In genomic region chr6:125577263-125577662, GRCh38 we compare ENCODE assay signal across 35 cellular contexts.
"Had no signal": no experiment of that assay in that cellular context is flagged by ENCODE, and none has a peak within 500 bp of the region (broad histone marks: within the 10 kb centered on the region; RNA-seq: fewer than 3 reads in every experiment).

No MANE protein-coding gene starts in this region.

- ATAC-seq: activated T-cell treated with anti-CD3 and anti-CD28 coated beads, Interleukin-2, amount 50 U/mL, for 72 hours; activated T-helper 17 cell treated with anti-CD3 and anti-CD28 coated beads, Interleukin-2, amount 50 U/mL, for 72 hours; PC-3 had no signal

- H3K4me1 Mint-ChIP-seq: activated CD4-positive, alpha-beta memory T cell treated with anti-CD3 and anti-CD28 coated beads, Interleukin-2, amount 10 ng/mL, durations not matched to agents 7 days and 5 days; activated naive CD8-positive, alpha-beta T cell treated with anti-CD3 and anti-CD28 coated beads for 36 hours; activated T-helper 17 cell treated with anti-CD3 and anti-CD28 coated beads, Interleukin-2, amount 50 U/mL, for 72 hours; IgD-negative memory B cell had no signal

- H3K36me3 Mint-ChIP-seq: activated naive CD8-positive, alpha-beta T cell treated with anti-CD3 and anti-CD28 coated beads for 36 hours; IgD-negative memory B cell had no signal

- H3K27ac Mint-ChIP-seq: activated CD4-positive, alpha-beta memory T cell treated with anti-CD3 and anti-CD28 coated beads, Interleukin-2, amount 10 ng/mL, durations not matched to agents 7 days and 5 days; activated naive CD8-positive, alpha-beta T cell treated with anti-CD3 and anti-CD28 coated beads for 36 hours; activated T-cell treated with anti-CD3 and anti-CD28 coated beads, Interleukin-2, amount 50 U/mL, for 72 hours; activated T-helper 17 cell treated with anti-CD3 and anti-CD28 coated beads, Interleukin-2, amount 50 U/mL, for 72 hours; IgD-negative memory B cell had no signal

- H3K9me3 Mint-ChIP-seq: activated CD4-positive, alpha-beta memory T cell treated with anti-CD3 and anti-CD28 coated beads, Interleukin-2, amount 10 ng/mL, durations not matched to agents 7 days and 5 days; activated naive CD8-positive, alpha-beta T cell treated with anti-CD3 and anti-CD28 coated beads for 36 hours; activated T-cell treated with anti-CD3 and anti-CD28 coated beads, Interleukin-2, amount 50 U/mL, for 72 hours; activated T-helper 17 cell treated with anti-CD3 and anti-CD28 coated beads, Interleukin-2, amount 50 U/mL, for 72 hours; IgD-negative memory B cell had no signal

- H3K4me3 Mint-ChIP-seq: activated CD4-positive, alpha-beta memory T cell treated with anti-CD3 and anti-CD28 coated beads, Interleukin-2, amount 10 ng/mL, durations not matched to agents 7 days and 5 days; activated naive CD8-positive, alpha-beta T cell treated with anti-CD3 and anti-CD28 coated beads for 36 hours; activated T-cell treated with anti-CD3 and anti-CD28 coated beads, Interleukin-2, amount 50 U/mL, for 72 hours; activated T-helper 17 cell treated with anti-CD3 and anti-CD28 coated beads, Interleukin-2, amount 50 U/mL, for 72 hours; IgD-negative memory B cell had no signal

- DNase-seq: activated CD4-positive, alpha-beta memory T cell treated with anti-CD3 and anti-CD28 coated beads, Interleukin-2, amount 10 ng/mL, durations not matched to agents 7 days and 5 days; activated CD4-positive, alpha-beta T cell treated with anti-CD3 and anti-CD28 coated beads for 1 hour; activated CD4-positive, alpha-beta T cell treated with anti-CD3 and anti-CD28 coated beads for 48 hours; activated CD4-positive, CD25-positive, alpha-beta regulatory T cell; activated effector memory CD4-positive, alpha-beta T cell treated with anti-CD3 and anti-CD28 coated beads, Interleukin-2, amount 50 U/mL, for 16 hours; activated naive CD4-positive, alpha-beta T cell; activated naive CD4-positive, alpha-beta T cell treated with anti-CD3 and anti-CD28 coated beads, Interleukin-2, amount 50 U/mL, for 16 hours; activated naive CD8-positive, alpha-beta T cell treated with anti-CD3 and anti-CD28 coated beads for 36 hours; activated T-cell treated with anti-CD3 and anti-CD28 coated beads, Interleukin-2, amount 50 U/mL, for 1 hour; activated T-cell treated with anti-CD3 and anti-CD28 coated beads, Interleukin-2, amount 50 U/mL, for 72 hours; amniotic stem cell; aorta; brain microvascular endothelial cell; central memory CD4-positive, alpha-beta T cell; Karpas-422; KBM-7; NCI-H1105; NCI-H1417 treated with DMSO at 0.1 percent for 48 hours; NCI-H2029; NCI-H2107; NCI-H226; NCI-H446 treated with DMSO at 0.1 percent for 48 hours; NCI-H526; NCI-H774; PC-3; Peyer's patch; RPMI8226; SHP77 treated with DMSO at 0.1 percent for 48 hours; SK-N-SH; SW 1271; T-helper 1 cell; T-helper 2 cell; T-helper 9 cell had no signal
